16 cellular contexts compared by ENCODE assay signal in the genomic region with DNA sequence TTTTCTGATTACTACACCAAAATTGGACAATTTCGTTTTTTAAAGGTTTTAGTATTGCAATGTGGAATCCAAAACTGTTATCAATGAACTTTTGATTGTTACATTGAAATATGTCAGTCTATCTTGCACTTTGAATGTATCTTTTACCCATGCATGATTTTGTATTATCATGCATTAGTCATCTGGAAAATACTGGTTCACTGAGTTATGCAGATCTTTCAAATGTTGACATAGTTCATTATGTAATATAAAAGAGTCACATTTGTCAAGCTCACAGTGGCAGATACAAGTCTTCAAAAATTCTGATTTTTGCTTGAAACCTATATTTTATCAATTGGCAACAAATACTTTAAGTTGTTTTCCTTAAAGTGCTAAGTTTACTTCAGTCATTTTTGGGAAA.
DNase-seq lines count a peak whose midpoint lies in the region; ATAC-seq, FAIRE-seq and TF ChIP-seq lines count a peak whose summit lies in the region.
"Had no signal": no experiment of that assay in that cellular context is flagged by ENCODE, and none has a peak within 500 bp of the region (broad histone marks: within the 10 kb centered on the region; RNA-seq: fewer than 3 reads in every experiment).

No MANE protein-coding gene starts in this region.

- TF ChIP-seq CTCF in CD4-positive, alpha-beta T cell (IDR thresholded peaks at IDR 0.05): no peak
- TF ChIP-seq CTCF in brain microvascular endothelial cell (IDR thresholded peaks at IDR 0.05; ENCODE audit: low read depth, low read length, missing control alignments) (no peak), psoas muscle (IDR thresholded peaks at IDR 0.05) (no peak), adrenal gland (IDR thresholded peaks at IDR 0.05) (no peak), sigmoid colon (IDR thresholded peaks at IDR 0.05) (no peak)

- H3K27ac ChIP-seq in CD4-positive, alpha-beta T cell (ENCODE audit: low read depth, low read length): no peak overlapping the region
- H3K27ac ChIP-seq in brain microvascular endothelial cell: peak overlapping the region; percentile 2
- peak overlapping the region; percentile 86 for H3K27ac ChIP-seq in psoas muscle
- H3K27ac ChIP-seq in adrenal gland: no peak overlapping the region
- H3K27ac ChIP-seq in sigmoid colon: no peak overlapping the region

- no peak for TF ChIP-seq POLR2A in H54 (IDR thresholded peaks at IDR 0.05; ENCODE audit: low read depth, low read length)
- TF ChIP-seq POLR2A in adrenal gland (IDR thresholded peaks at IDR 0.05): no peak
- no peak for TF ChIP-seq POLR2A in sigmoid colon (IDR thresholded peaks at IDR 0.05)

- peak overlapping the region; percentile 47 for H3K27ac Mint-ChIP-seq in CD4-positive, alpha-beta T cell
- H3K27ac Mint-ChIP-seq: CD8-positive, alpha-beta memory T cell had no signal

- no peak overlapping the region for H3K4me3 Mint-ChIP-seq in CD4-positive, alpha-beta T cell
- H3K4me3 Mint-ChIP-seq: CD8-positive, alpha-beta memory T cell had no signal

- H3K27me3 ChIP-seq in CD4-positive, alpha-beta T cell (ENCODE audit: control insufficient read depth, insufficient read depth, low read length): no peaks in the 10 kb centered on the region
- H3K27me3 ChIP-seq in brain microvascular endothelial cell (replicated peaks) (no peaks in the 10 kb centered on the region), psoas muscle (ENCODE audit: insufficient read depth in 3 of 3, low read length in 2 of 3) (no peaks in the 10 kb centered on the region), adrenal gland (no peaks in the 10 kb centered on the region), sigmoid colon (no peaks in the 10 kb centered on the region)

- POLR2A ChIA-PET in CD4-positive, alpha-beta T cell (lab: Charles Lee): interaction anchor here (0.5 kb wide), 1 partner anchor 150 kb away, joined by 4 read pairs; no protein-coding TSS in a partner anchor

- H3K9me3 Mint-ChIP-seq in CD4-positive, alpha-beta T cell: no peaks in the 10 kb centered on the region
- H3K9me3 Mint-ChIP-seq: CD8-positive, alpha-beta memory T cell had no signal

- H3K4me3 ChIP-seq in brain microvascular endothelial cell (ENCODE audit: low read depth, low read length) (no peak overlapping the region), psoas muscle (no peak overlapping the region), adrenal gland (no peak overlapping the region), sigmoid colon (no peak overlapping the region)
- H3K4me3 ChIP-seq: HAP-1 had no signal

- no peak for TF ChIP-seq EP300 in sigmoid colon (IDR thresholded peaks at IDR 0.05)

- no peak for DNase-seq in CD4-positive, alpha-beta T cell
- DNase-seq in H54 (ENCODE audit: insufficient read length, low spot score) (no peak), brain microvascular endothelial cell (no peak), psoas muscle (no peak), adrenal gland (no peak), sigmoid colon (no peak), NCI-H526 treated with DMSO at 0.1 percent for 48 hours (lab: John Stamatoyannopoulos, UW) (no peak)
- DNase-seq: CD8-positive, alpha-beta memory T cell; NCI-H1436; NCI-H2081; NCI-H2227 treated with DMSO at 0.1 percent for 48 hours; NCI-H524 treated with DMSO at 0.1 percent for 48 hours; NK-92 treated with Interleukin-12 subunit alpha and Interleukin-12 subunit beta, amount 100 ng/mL, for 24 hours; OCI-M1 had no signal

- intact Hi-C loops in CD4-positive, alpha-beta T cell (cut with DNase I, micrococcal nuclease): no loop called here
- intact Hi-C loops in psoas muscle (cut with DNase I): loop anchor here (5.0 to 10.0 kb wide), 3 partner anchors 57 to 84 kb away; a partner anchor contains a TSS
- intact Hi-C loops in adrenal gland (cut with DNase I): no loop called here
- intact Hi-C loops in sigmoid colon (cut with DNase I): no loop called here

- no peak for ATAC-seq in CD4-positive, alpha-beta T cell (ENCODE audit: poor library complexity)
- no peak for ATAC-seq in psoas muscle
- ATAC-seq in GM21529 (IDR thresholded peaks at IDR 0.05; ENCODE audit: unreplicated experiment): no peak

- H3K4me1 ChIP-seq in psoas muscle (peaks cover 93% of the 10 kb centered on the region), adrenal gland (replicated peaks in 1 of 2) (peaks cover 5 to 31% of the 10 kb centered on the region in 2 donors), sigmoid colon (peaks cover 0 to 64% (median 33%) of the 10 kb centered on the region in 4 donors)
- H3K4me1 ChIP-seq: HAP-1 had no signal

- CTCF ChIA-PET in CD4-positive, alpha-beta T cell (lab: Charles Lee): interaction anchor here (0.9 kb wide), 1 partner anchor 8 kb away, joined by 3 read pairs; no protein-coding TSS in a partner anchor

- H3K36me3 ChIP-seq in brain microvascular endothelial cell (replicated peaks) (no peaks in the 10 kb centered on the region), psoas muscle (ENCODE audit: insufficient read depth in 1 of 2, low read depth in 1 of 2) (peaks cover 0 to 3% of the 10 kb centered on the region in 2 donors), adrenal gland (replicated peaks in 1 of 2) (no peaks in the 10 kb centered on the region), sigmoid colon (no peaks in the 10 kb centered on the region)
- H3K36me3 ChIP-seq: HAP-1 had no signal

- H3K27me3 Mint-ChIP-seq in CD4-positive, alpha-beta T cell: no peaks in the 10 kb centered on the region
- H3K27me3 Mint-ChIP-seq: CD8-positive, alpha-beta memory T cell had no signal

- in situ Hi-C loops in brain microvascular endothelial cell (cut with HindIII; ENCODE audit: low pct_ligation_motif_present, low sequenced_read_pairs): no loop called here

- no peaks in the 10 kb centered on the region for H3K9me3 ChIP-seq in CD4-positive, alpha-beta T cell (ENCODE audit: control insufficient read depth, low read length)
- H3K9me3 ChIP-seq in psoas muscle (no peaks in the 10 kb centered on the region), adrenal gland (replicated peaks in 1 of 3) (no peaks in the 10 kb centered on the region), sigmoid colon (no peaks in the 10 kb centered on the region)
- H3K9me3 ChIP-seq: HAP-1 had no signal

- FAIRE-seq in H54 (lab: Jason Lieb, UNC): peak; percentile 66

- H3K36me3 Mint-ChIP-seq in CD4-positive, alpha-beta T cell (ENCODE audit: low read depth): peaks cover 26% of the 10 kb centered on the region

- peaks cover 85% of the 10 kb centered on the region for H3K4me1 Mint-ChIP-seq in CD4-positive, alpha-beta T cell (ENCODE audit: low read depth)

- WGBS in psoas muscle, 3 donors: 83 to 88% (median 87%) methylated on average over 1 of the region's 1 CpG
- 83 to 89% (median 86%) methylated on average over 1 of the region's 1 CpG for WGBS in adrenal gland, 4 donors
- 79 to 85% methylated on average over 1 of the region's 1 CpG for WGBS in sigmoid colon, 2 donors

Comparison
In these comparisons a context has a peak if more than half of its experiments do, and no peak if none do; other contexts are left out.
1. H3K27ac ChIP-seq: peak in brain microvascular endothelial cell (single experiment) and psoas muscle (single experiment); none in CD4-positive, alpha-beta T cell (single experiment), adrenal gland (0 of 5) and sigmoid colon (0 of 4).
2. intact Hi-C loops: an anchor here in psoas muscle (5.0 to 10.0 kb wide); none called in CD4-positive, alpha-beta T cell, adrenal gland and sigmoid colon.